Comparison of ENCODE assay signal across 8 cellular contexts in the genomic region with DNA sequence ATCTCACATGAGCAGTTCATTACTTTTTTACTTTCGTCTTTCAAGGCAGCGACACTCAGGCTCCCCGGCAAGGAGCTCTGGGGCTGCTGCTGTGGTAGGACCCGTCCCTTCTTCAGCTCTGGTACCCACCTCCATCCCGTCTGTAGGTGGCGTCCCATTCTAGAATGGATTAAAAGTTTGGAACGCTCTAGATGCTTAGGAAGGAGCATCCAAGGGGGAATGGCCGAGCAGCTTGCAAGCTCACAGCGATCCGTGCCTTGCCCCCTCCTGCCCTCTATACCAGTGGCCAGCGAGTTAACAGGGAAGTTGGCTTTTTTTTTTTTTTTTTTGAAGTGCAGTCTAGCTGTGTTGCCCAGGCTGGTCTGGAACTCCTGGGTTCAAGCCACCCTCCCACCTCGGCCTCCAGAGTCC. TPM values are rescaled to one million over a fixed set of nuclear protein-coding genes. Genes with fewer than 3 reads are reported as not detected.
DNase-seq lines count a peak whose midpoint lies in the region; ATAC-seq and TF ChIP-seq lines count a peak whose summit lies in the region.

No MANE protein-coding gene starts in this region.

- 80% methylated on average over 12 of the region's 12 CpGs for whole genome bisulfite sequencing in SK-N-SH (ENCODE audit: low lambda C conversion rate)
- 62% methylated on average over 12 of the region's 12 CpGs for WGBS in esophagus muscularis mucosa

- no peaks in the 10 kb centered on the region for H3K27me3 Mint-ChIP-seq in CD4-positive, alpha-beta T cell

- no peak overlapping the region for H3K27ac Mint-ChIP-seq in CD4-positive, alpha-beta T cell

- H3K9me2 ChIP-seq in SK-N-SH: no peaks in the 10 kb centered on the region

- CTCF ChIA-PET in CD4-positive, alpha-beta T cell (lab: Charles Lee): interaction anchor here (0.8 to 1.2 kb wide), 3 partner anchors 16 to 158 kb away, joined by 3 to 4 read pairs (median 3); no protein-coding TSS in a partner anchor
- CTCF ChIA-PET in SK-N-SH (lab: Yijun Ruan, JAX): interaction anchor here (0.7 to 1.4 kb wide), 18 partner anchors 9 to 158 kb away, joined by 3 to 9 read pairs (median 4); partner anchors contain the start of genes IQCE and TTYH3

- intact Hi-C loops in CD4-positive, alpha-beta T cell (cut with DNase I, micrococcal nuclease): no loop called here
- intact Hi-C loops in esophagus muscularis mucosa (cut with DNase I): no loop called here

- H3K9ac ChIP-seq in SK-N-SH: no peak overlapping the region

- H3K4me2 ChIP-seq in SK-N-SH: no peak overlapping the region

- peak; percentile 52 for TF ChIP-seq RAD21 in SK-N-SH (IDR thresholded peaks at IDR 0.05; ENCODE audit: low read length)

- no peaks in the 10 kb centered on the region for H3K36me3 Mint-ChIP-seq in CD4-positive, alpha-beta T cell (ENCODE audit: low read depth)

- H3K4me3 ChIP-seq in SK-N-SH (ENCODE audit: low read depth in 2 of 2, low read length in 1 of 2) (no peak overlapping the region), esophagus muscularis mucosa (no peak overlapping the region)

- DNase-seq in CD4-positive, alpha-beta T cell: peak in 1 of 10 experiments; percentile 11
- DNase-seq in SK-N-SH (peak; percentile 77), foreskin keratinocyte (no peak), mesenteric fat pad (ENCODE audit: low spot score) (no peak), esophagus muscularis mucosa (ENCODE audit: extremely low spot score) (no peak), NCI-H2107 treated with DMSO at 0.1 percent for 48 hours (lab: John Stamatoyannopoulos, UW; ENCODE audit: unreplicated experiment) (no peak)
- peak; percentile 40 for DNase-seq in stimulated activated naive CD8-positive, alpha-beta T cell treated with anti-CD3 and anti-CD28 coated beads, Interleukin-15, Interleukin-2, amounts not matched to agents 100 U/mL and 50 U/mL, for 24 hours

- peak; percentile 52 for ATAC-seq in CD4-positive, alpha-beta T cell (ENCODE audit: poor library complexity)
- ATAC-seq in GM21360 (IDR thresholded peaks at IDR 0.05; ENCODE audit: unreplicated experiment) (peak; percentile 58), foreskin keratinocyte (no peak)
- ATAC-seq in stimulated activated naive CD8-positive, alpha-beta T cell treated with anti-CD3 and anti-CD28 coated beads, Interleukin-15, Interleukin-2, amounts not matched to agents 100 U/mL and 50 U/mL, for 24 hours: peak; percentile 47

- no peaks in the 10 kb centered on the region for H4K20me1 ChIP-seq in SK-N-SH (ENCODE audit: insufficient read depth)

- H3K79me2 ChIP-seq in SK-N-SH (ENCODE audit: insufficient read depth): no peaks in the 10 kb centered on the region

- H3K36me3 ChIP-seq in SK-N-SH (replicated peaks in 1 of 2; ENCODE audit: control insufficient read depth in 1 of 2, insufficient read depth in 2 of 2, low read length in 1 of 2): peaks cover 2 to 5% of the 10 kb centered on the region in 2 experiments
- H3K36me3 ChIP-seq in esophagus muscularis mucosa: peaks cover 0 to 44% (median 12%) of the 10 kb centered on the region in 4 donors

- peak; percentile 18 for TF ChIP-seq CTCF in CD4-positive, alpha-beta T cell (IDR thresholded peaks at IDR 0.05)
- TF ChIP-seq CTCF in SK-N-SH (IDR thresholded peaks at IDR 0.05): peak; percentile 54
- TF ChIP-seq CTCF in foreskin keratinocyte (conservative IDR thresholded peaks at IDR 0.05): peak; percentile 43
- peak in 1 of 3 experiments; percentile 28 for TF ChIP-seq CTCF in esophagus muscularis mucosa (IDR thresholded peaks at IDR 0.05)

- H3K9me3 Mint-ChIP-seq in CD4-positive, alpha-beta T cell: no peaks in the 10 kb centered on the region

- H3F3A ChIP-seq in SK-N-SH (replicated peaks; ENCODE audit: insufficient read depth): no peaks in the 10 kb centered on the region

- no peaks in the 10 kb centered on the region for H3K9me3 ChIP-seq in CD4-positive, alpha-beta T cell (ENCODE audit: control insufficient read depth, low read length)
- no peaks in the 10 kb centered on the region for H3K9me3 ChIP-seq in SK-N-SH
- no peaks in the 10 kb centered on the region for H3K9me3 ChIP-seq in esophagus muscularis mucosa

- H3K4me1 ChIP-seq in SK-N-SH (ENCODE audit: control insufficient read depth in 1 of 2, insufficient read depth in 2 of 2, low read depth in 1 of 2, low read length in 1 of 2): peaks cover 0 to 20% of the 10 kb centered on the region in 2 experiments; a peak in 1 of 4 replicates
- H3K4me1 ChIP-seq in foreskin keratinocyte: no peaks in the 10 kb centered on the region
- peaks cover 19 to 44% (median 30%) of the 10 kb centered on the region in 4 donors for H3K4me1 ChIP-seq in esophagus muscularis mucosa

- TF ChIP-seq POLR2A in esophagus muscularis mucosa (IDR thresholded peaks at IDR 0.05; ENCODE audit: low read depth): no peak

- H3K4me1 Mint-ChIP-seq in CD4-positive, alpha-beta T cell (ENCODE audit: low read depth): peaks cover 8% of the 10 kb centered on the region

- no peak overlapping the region for H3K27ac ChIP-seq in CD4-positive, alpha-beta T cell (ENCODE audit: low read depth, low read length)
- no peak overlapping the region for H3K27ac ChIP-seq in SK-N-SH (ENCODE audit: low read depth in 2 of 2, low read length in 1 of 2)
- no peak overlapping the region for H3K27ac ChIP-seq in foreskin keratinocyte
- peak overlapping the region in 1 of 4 donors; percentile 47 for H3K27ac ChIP-seq in esophagus muscularis mucosa (replicated peaks in 1 of 4)

- POLR2A ChIA-PET in CD4-positive, alpha-beta T cell (lab: Charles Lee): interaction anchor here (1.0 kb wide), 1 partner anchor 22 kb away, joined by 3 read pairs; the partner anchor contains the start of gene TTYH3
- POLR2A ChIA-PET in SK-N-SH (lab: Yijun Ruan, JAX): interaction anchor here (0.7 kb wide), 1 partner anchor 8 kb away, joined by 3 read pairs; no protein-coding TSS in a partner anchor

- H2AFZ ChIP-seq in SK-N-SH (ENCODE audit: low read depth): no peak overlapping the region

- TF ChIP-seq EP300 in SK-N-SH (IDR thresholded peaks at IDR 0.05; ENCODE audit: borderline replicate concordance in 1 of 2, low read depth in 1 of 2, low read length in 1 of 2): no peak
- no peak for TF ChIP-seq EP300 in esophagus muscularis mucosa (IDR thresholded peaks at IDR 0.05)

- no peaks in the 10 kb centered on the region for H3K27me3 ChIP-seq in CD4-positive, alpha-beta T cell (ENCODE audit: control insufficient read depth, insufficient read depth, low read length)
- H3K27me3 ChIP-seq in SK-N-SH (ENCODE audit: insufficient read depth) (no peaks in the 10 kb centered on the region), foreskin keratinocyte (no peaks in the 10 kb centered on the region), esophagus muscularis mucosa (no peaks in the 10 kb centered on the region)

- peak overlapping the region; percentile 38 for H3K4me3 Mint-ChIP-seq in CD4-positive, alpha-beta T cell

TF ChIP-seq in SK-N-SH, 30 proteins besides CTCF, POLR2A, EP300 and RAD21:
- peak; percentile 53 for TF ChIP-seq SMC3 (IDR thresholded peaks at IDR 0.05; ENCODE audit: low read depth, low read length)
- no peak for TF ChIP-seq REST (IDR thresholded peaks at IDR 0.05; ENCODE audit: low read depth, low read length)

RNA-seq across cellular contexts. Expression of gene TTYH3, which starts 22.8 kb away (rescaled TPM):
- total RNA-seq in CD4-positive, alpha-beta T cell: 1 to 10 TPM; 7.9 to 9.3 TPM
- polyA plus RNA-seq in SK-N-SH (2012; rRNA removed): 65.3 and 105 TPM in 2 replicates
- polyA plus RNA-seq in SK-N-SH (2012; cell fraction: cytosol; rRNA removed): 44.6 and 83.8 TPM in 2 replicates
- 139 and 151 TPM in 2 replicates for polyA plus RNA-seq in SK-N-SH (2012; cell fraction: nucleus; rRNA removed)
- 28.6 and 33.6 TPM in 2 replicates for total RNA-seq in foreskin keratinocyte
- polyA plus RNA-seq in foreskin keratinocyte: 30.3 and 31.0 TPM in 2 replicates
- 107 TPM for total RNA-seq in mesenteric fat pad
- total RNA-seq in esophagus muscularis mucosa: 10 to 100 TPM; 17.4 to 25.7 (median 20.2) TPM

RNA-seq across cellular contexts. Expression of gene IQCE, which starts 50.2 kb away (rescaled TPM):
- 1 to 10 TPM; 4.3 to 5.6 TPM for total RNA-seq in CD4-positive, alpha-beta T cell
- polyA plus RNA-seq in SK-N-SH (2012; rRNA removed) (14.4 and 15.1 TPM in 2 replicates), foreskin keratinocyte (6.6 and 6.9 TPM in 2 replicates)
- polyA plus RNA-seq in SK-N-SH (2012; cell fraction: cytosol; rRNA removed): 11.2 and 12.8 TPM in 2 replicates
- 37.7 and 46.3 TPM in 2 replicates for polyA plus RNA-seq in SK-N-SH (2012; cell fraction: nucleus; rRNA removed)
- total RNA-seq in foreskin keratinocyte (12.2 and 13.2 TPM in 2 replicates), mesenteric fat pad (14.4 TPM), esophagus muscularis mucosa (10 to 100 TPM; 13.0 to 22.4 (median 18.0) TPM)

RNA-seq across cellular contexts. Expression of gene BRAT1, which starts 53.7 kb away (rescaled TPM):
- 10 to 100 TPM; 24.1 to 24.5 TPM for total RNA-seq in CD4-positive, alpha-beta T cell
- polyA plus RNA-seq in SK-N-SH (2012; rRNA removed) (34.1 and 36.2 TPM in 2 replicates), foreskin keratinocyte (26.6 and 27.2 TPM in 2 replicates)
- 8.3 and 16.1 TPM in 2 replicates for polyA plus RNA-seq in SK-N-SH (2012; cell fraction: cytosol; rRNA removed)
- polyA plus RNA-seq in SK-N-SH (2012; cell fraction: nucleus; rRNA removed): 154 and 256 TPM in 2 replicates
- total RNA-seq in foreskin keratinocyte (23.7 and 26.6 TPM in 2 replicates), mesenteric fat pad (29.8 TPM), esophagus muscularis mucosa (10 to 100 TPM; 22.0 to 43.8 (median 32.7) TPM)

Comparison
In these comparisons a context has a peak if more than half of its experiments do, and no peak if none do; other contexts are left out.
1. DNase-seq: peak in SK-N-SH (single experiment) and stimulated activated naive CD8-positive, alpha-beta T cell treated with anti-CD3 and anti-CD28 coated beads, Interleukin-15, Interleukin-2, amounts not matched to agents 100 U/mL and 50 U/mL, for 24 hours (single experiment); none in foreskin keratinocyte (0 of 2), mesenteric fat pad (single experiment), esophagus muscularis mucosa (single experiment) and NCI-H2107 treated with DMSO at 0.1 percent for 48 hours (single experiment).